In the genomic region with DNA sequence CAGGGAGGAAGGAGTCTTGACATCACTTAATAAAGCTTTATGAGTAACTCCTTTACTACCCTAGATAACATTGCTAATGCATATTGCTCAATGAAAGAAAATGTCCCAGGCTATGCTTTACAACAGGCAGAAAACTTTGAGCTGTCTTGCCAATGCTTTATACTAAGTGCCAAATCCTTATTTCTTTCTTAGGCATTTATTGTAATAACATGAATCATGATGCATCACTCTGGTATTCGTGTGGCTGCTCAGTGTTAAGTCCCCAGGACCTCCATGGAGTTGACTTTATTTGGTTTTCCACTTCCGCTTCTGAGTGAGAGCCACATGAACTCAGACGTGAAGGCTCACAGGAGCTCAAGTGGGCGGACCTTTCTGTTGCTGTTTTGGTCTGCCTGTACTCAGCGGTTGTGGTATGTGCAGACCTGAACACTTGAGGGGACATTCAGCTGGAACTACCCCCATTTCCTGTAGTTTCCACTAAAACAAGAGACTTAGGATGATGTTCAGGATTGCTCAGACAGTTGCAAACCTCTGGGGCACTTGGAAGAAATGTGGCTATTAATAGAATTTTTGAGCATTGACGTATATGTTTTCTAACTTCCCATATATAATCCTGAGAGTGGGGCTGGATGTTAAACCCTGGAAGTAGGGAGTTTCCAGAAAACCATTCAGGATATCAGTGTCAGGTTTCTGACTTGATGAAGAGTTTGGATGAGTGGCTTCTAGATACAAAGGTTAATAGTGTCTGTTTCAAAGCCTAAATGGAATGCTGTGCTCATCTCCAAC, we compare ENCODE assay signal across 9 cellular contexts.
DNase-seq lines count a peak whose midpoint lies in the region; ATAC-seq and TF ChIP-seq lines count a peak whose summit lies in the region.
"Had no signal": no experiment of that assay in that cellular context is flagged by ENCODE, and none has a peak within 500 bp of the region (broad histone marks: within the 10 kb centered on the region; RNA-seq: fewer than 3 reads in every experiment).

No MANE protein-coding gene starts in this region.

- DNase-seq in GM04503 (ENCODE audit: low read depth) (peak; percentile 100), RWPE1 (ENCODE audit: low spot score) (peak; percentile 88), fibroblast of villous mesenchyme (ENCODE audit: low read depth) (peak; percentile 100), retinal pigment epithelial cell (ENCODE audit: low read depth) (peak; percentile 99), NCI-H526 treated with DMSO at 0.1 percent for 48 hours (lab: John Stamatoyannopoulos, UW) (no peak)
- DNase-seq: effector CD8-positive, alpha-beta T cell had no signal

- POLR2A ChIA-PET in RWPE1 (lab: Yijun Ruan, JAX; ENCODE audit: low non-redundant PET) = no interaction called here

- H3K4me3 ChIP-seq in fibroblast of villous mesenchyme (ENCODE audit: low read depth, low read length) = no peak overlapping the region
- no peak overlapping the region for H3K4me3 ChIP-seq in retinal pigment epithelial cell (ENCODE audit: low read length)

- H3K27ac ChIP-seq in RWPE1 = peak overlapping the region; percentile 70

- TF ChIP-seq CTCF in RWPE1 (conservative IDR thresholded peaks at IDR 0.05; ENCODE audit: low read depth) (no peak), fibroblast of villous mesenchyme (IDR thresholded peaks at IDR 0.05; ENCODE audit: insufficient read depth, low read depth, low read length) (no peak), retinal pigment epithelial cell (conservative IDR thresholded peaks at IDR 0.05; ENCODE audit: low read depth, low read length) (no peak)

- ATAC-seq in HG03342 (IDR thresholded peaks at IDR 0.05; ENCODE audit: unreplicated experiment) (no peak), GM21390 (IDR thresholded peaks at IDR 0.05; ENCODE audit: unreplicated experiment) (no peak), GM19455 (IDR thresholded peaks at IDR 0.05; ENCODE audit: unreplicated experiment) (no peak)

- CTCF ChIA-PET in RWPE1 (lab: Yijun Ruan, JAX) = interaction anchor here (1.1 kb wide), 1 partner anchor 20 kb away, joined by 3 read pairs; no protein-coding TSS in a partner anchor
